Comparison of ENCODE assay signal across 7 cellular contexts in the genomic region with DNA sequence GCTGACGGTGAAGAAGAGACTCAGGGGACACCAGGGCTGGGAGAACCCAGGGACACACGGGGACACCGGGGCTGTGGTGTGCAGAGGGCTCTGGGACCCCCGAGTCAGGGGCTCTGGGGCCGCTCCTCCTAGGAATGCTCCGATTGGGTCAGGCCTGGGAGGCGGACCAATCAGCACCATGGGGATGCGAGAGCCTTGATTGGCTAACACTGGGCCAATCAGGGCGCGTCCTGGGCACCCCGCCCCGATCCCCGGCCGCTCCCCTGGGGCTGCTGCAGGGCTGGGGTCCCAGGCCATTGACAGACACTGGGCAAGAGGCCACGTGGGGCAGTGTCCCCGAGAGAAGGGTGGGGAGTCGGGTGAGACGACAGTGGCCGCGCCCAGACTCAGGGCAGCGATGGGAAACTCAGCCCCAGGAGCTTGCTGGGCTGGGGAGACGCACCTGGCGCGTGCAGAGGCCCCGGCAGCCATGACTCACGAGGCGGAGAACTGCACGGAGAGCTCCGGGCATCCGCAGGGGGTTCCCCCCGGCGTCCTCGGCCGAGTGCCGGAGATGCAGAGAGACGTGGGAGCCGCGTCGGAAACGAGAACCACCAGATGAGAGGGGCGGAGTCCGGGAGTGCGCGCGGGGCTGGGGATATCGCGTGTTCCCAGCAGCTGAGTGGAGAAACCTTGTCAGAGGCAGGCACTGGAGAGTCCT. TPM values are rescaled to one million over a fixed set of nuclear protein-coding genes. Genes with fewer than 3 reads are reported as not detected.
"Had no signal": no experiment of that assay in that cellular context is flagged by ENCODE, and none has a peak within 500 bp of the region (broad histone marks: within the 10 kb centered on the region; RNA-seq: fewer than 3 reads in every experiment).

No MANE protein-coding gene starts in this region.

RNA-seq across cellular contexts. Expression of a gene that starts 2.2 kb away (rescaled TPM):
- total RNA-seq: fibroblast of villous mesenchyme, hepatocyte, skeletal muscle tissue had no signal
- polyA plus RNA-seq: hepatocyte had no signal

RNA-seq across cellular contexts. Expression of a gene that starts 7.1 kb away (rescaled TPM):
- total RNA-seq: fibroblast of villous mesenchyme, left ventricle myocardium inferior, prostate gland, skeletal muscle tissue had no signal
- polyA plus RNA-seq: spleen had no signal

RNA-seq across cellular contexts. Expression of a gene that starts 8.3 kb away (rescaled TPM):
- total RNA-seq: fibroblast of villous mesenchyme, hepatocyte had no signal
- polyA plus RNA-seq: hepatocyte had no signal

RNA-seq across cellular contexts. Expression of a gene that starts 23.7 kb away (rescaled TPM):
- total RNA-seq: fibroblast of villous mesenchyme; hepatocyte; left ventricle myocardium inferior; natural killer cell treated with Interleukin-12 subunit alpha and Interleukin-12 subunit beta and Interleukin-15 and Interleukin-18, amount 100 ng/mL, for 72 hours; skeletal muscle tissue had no signal
- polyA plus RNA-seq: hepatocyte had no signal
